Comparison of ENCODE assay signal across 8 cellular contexts in genomic region chr22:37485006-37485713, GRCh38. TPM values are rescaled to one million over a fixed set of nuclear protein-coding genes. Genes with fewer than 3 reads are reported as not detected.
DNase-seq lines count a peak whose midpoint lies in the region; ATAC-seq and TF ChIP-seq lines count a peak whose summit lies in the region.

No MANE protein-coding gene starts in this region.

- DNase-seq in GF-D8 (lab: John Stamatoyannopoulos, UW) (peak; percentile 13), activated gamma-delta T cell (lab: John Stamatoyannopoulos, UW) (peak; percentile 36), memory B cell (ENCODE audit: low spot score in 2 of 2) (peak; percentile 33 to 56), NCI-H1694 (lab: John Stamatoyannopoulos, UW) (no peak), hepatocyte (ENCODE audit: low spot score) (no peak), dedifferentiated amniotic fluid mesenchymal stem cell (ENCODE audit: extremely low spot score) (no peak)
- DNase-seq in stimulated activated naive B cell treated with anti-CD40 and anti-IgM and Interleukin-4, amounts not matched to agents 10 μg/mL and 1 μg/mL and 100 μg/mL, for 72 hours = peak; percentile 55

- H3K9me3 Mint-ChIP-seq in memory B cell = no peaks in the 10 kb centered on the region
- no peaks in the 10 kb centered on the region for H3K9me3 Mint-ChIP-seq in stimulated activated naive B cell treated with anti-CD40 and anti-IgM and Interleukin-4, amounts not matched to agents 10 μg/mL and 1 μg/mL and 100 μg/mL, for 72 hours

- H3K4me3 ChIP-seq in OCI-LY3 (ENCODE audit: low read length) (peak overlapping the region; percentile 97), hepatocyte (no peak overlapping the region)

- no peaks in the 10 kb centered on the region for H3K27me3 Mint-ChIP-seq in memory B cell
- H3K27me3 Mint-ChIP-seq in stimulated activated naive B cell treated with anti-CD40 and anti-IgM and Interleukin-4, amounts not matched to agents 10 μg/mL and 1 μg/mL and 100 μg/mL, for 72 hours = no peaks in the 10 kb centered on the region

- H3K36me3 Mint-ChIP-seq in memory B cell = peaks cover 10% of the 10 kb centered on the region
- peaks cover 19 to 40% of the 10 kb centered on the region in 2 donors for H3K36me3 Mint-ChIP-seq in stimulated activated naive B cell treated with anti-CD40 and anti-IgM and Interleukin-4, amounts not matched to agents 10 μg/mL and 1 μg/mL and 100 μg/mL, for 72 hours

- H3K27me3 ChIP-seq in OCI-LY3 (ENCODE audit: low read depth, low read length) (no peaks in the 10 kb centered on the region), hepatocyte (no peaks in the 10 kb centered on the region)

- no peaks in the 10 kb centered on the region for H3K9me3 ChIP-seq in OCI-LY3 (ENCODE audit: insufficient read depth, low read length)
- H3K9me3 ChIP-seq in hepatocyte (ENCODE audit: low read depth) = no peaks in the 10 kb centered on the region

- H3K9me2 ChIP-seq in hepatocyte (replicated peaks; ENCODE audit: insufficient read depth) = no peaks in the 10 kb centered on the region

- peak overlapping the region; percentile 96 for H3K9ac ChIP-seq in OCI-LY3 (ENCODE audit: low read length)

- ATAC-seq in memory B cell (ENCODE audit: low read depth) = peak; percentile 49
- peak; percentile 33 to 39 for ATAC-seq in stimulated activated naive B cell treated with anti-CD40 and anti-IgM and Interleukin-4, amounts not matched to agents 10 μg/mL and 1 μg/mL and 100 μg/mL, for 72 hours (replicated peaks)

- WGBS in hepatocyte (ENCODE audit: low lambda C conversion rate, missing lambda C conversion rate) = 90% methylated on average over 26 of the region's 29 CpGs

- H3K4me2 ChIP-seq in OCI-LY3 (ENCODE audit: low read length) (peak overlapping the region; percentile 96), hepatocyte (no peak overlapping the region)

- H3K27ac ChIP-seq in OCI-LY3 (ENCODE audit: low read length) = peak overlapping the region; percentile 83
- no peak overlapping the region for H3K27ac ChIP-seq in hepatocyte

- peaks cover 66% of the 10 kb centered on the region for H3K79me2 ChIP-seq in OCI-LY3 (ENCODE audit: low read length)
- H3K79me2 ChIP-seq in hepatocyte = no peaks in the 10 kb centered on the region

- H3K27ac Mint-ChIP-seq in memory B cell = peak overlapping the region; percentile 92
- H3K27ac Mint-ChIP-seq in stimulated activated naive B cell treated with anti-CD40 and anti-IgM and Interleukin-4, amounts not matched to agents 10 μg/mL and 1 μg/mL and 100 μg/mL, for 72 hours = peak overlapping the region; percentile 98

- H4K20me1 ChIP-seq in OCI-LY3 (ENCODE audit: insufficient read depth, low read length) (peaks cover 32% of the 10 kb centered on the region), hepatocyte (ENCODE audit: insufficient read depth, poor library complexity, severe bottlenecking) (no peaks in the 10 kb centered on the region)

- peaks cover 46% of the 10 kb centered on the region for H3K4me1 Mint-ChIP-seq in memory B cell
- H3K4me1 Mint-ChIP-seq in stimulated activated naive B cell treated with anti-CD40 and anti-IgM and Interleukin-4, amounts not matched to agents 10 μg/mL and 1 μg/mL and 100 μg/mL, for 72 hours = peaks cover 49 to 53% of the 10 kb centered on the region in 2 donors

- TF ChIP-seq CTCF in OCI-LY3 (IDR thresholded peaks at IDR 0.05; ENCODE audit: low read depth, low read length) (no peak), hepatocyte (IDR thresholded peaks at IDR 0.05; ENCODE audit: poor library complexity) (no peak)

- H3K4me1 ChIP-seq in OCI-LY3 (ENCODE audit: low read length) (peaks cover 31% of the 10 kb centered on the region), hepatocyte (ENCODE audit: insufficient read depth) (peaks cover 22% of the 10 kb centered on the region)

- H2AFZ ChIP-seq in OCI-LY3 (ENCODE audit: low read depth, low read length) = no peak overlapping the region; the same call in 1 of the 2 replicates
- H2AFZ ChIP-seq in hepatocyte = no peak overlapping the region

- H3K36me3 ChIP-seq in OCI-LY3 (replicated peaks; ENCODE audit: low read depth, low read length) (peaks cover 9% of the 10 kb centered on the region), hepatocyte (replicated peaks; ENCODE audit: insufficient read depth, low read depth) (no peaks in the 10 kb centered on the region)

- H3K4me3 Mint-ChIP-seq in memory B cell = peak overlapping the region; percentile 98
- peak overlapping the region; percentile 88 to 99 for H3K4me3 Mint-ChIP-seq in stimulated activated naive B cell treated with anti-CD40 and anti-IgM and Interleukin-4, amounts not matched to agents 10 μg/mL and 1 μg/mL and 100 μg/mL, for 72 hours

RNA-seq across cellular contexts. Expression of gene MFNG, which starts 1.0 kb away (rescaled TPM):
- total RNA-seq in hepatocyte = 1.7 and 3.3 TPM in 2 replicates
- polyA plus RNA-seq in hepatocyte = 3.3 and 6.3 TPM in 2 replicates

RNA-seq across cellular contexts. Expression of gene CARD10, which starts 34.1 kb away (rescaled TPM):
- 19.1 and 23.4 TPM in 2 replicates for total RNA-seq in hepatocyte
- 28.7 and 31.2 TPM in 2 replicates for polyA plus RNA-seq in hepatocyte

RNA-seq across cellular contexts. Expression of gene ELFN2, which starts 57.9 kb away (rescaled TPM):
- 0.20 and 0.53 TPM in 2 replicates for total RNA-seq in hepatocyte
- 0.19 and 0.40 TPM in 2 replicates for polyA plus RNA-seq in hepatocyte

Comparison
In these comparisons a context has a peak if more than half of its experiments do, and no peak if none do; other contexts are left out.
1. DNase-seq: peak in GF-D8 (single experiment), activated gamma-delta T cell (single experiment), memory B cell (2 of 2) and stimulated activated naive B cell treated with anti-CD40 and anti-IgM and Interleukin-4, amounts not matched to agents 10 μg/mL and 1 μg/mL and 100 μg/mL, for 72 hours (single experiment); none in NCI-H1694 (single experiment), hepatocyte (single experiment) and dedifferentiated amniotic fluid mesenchymal stem cell (single experiment).